ENCODE assay signal across 18 cellular contexts in the genomic region with DNA sequence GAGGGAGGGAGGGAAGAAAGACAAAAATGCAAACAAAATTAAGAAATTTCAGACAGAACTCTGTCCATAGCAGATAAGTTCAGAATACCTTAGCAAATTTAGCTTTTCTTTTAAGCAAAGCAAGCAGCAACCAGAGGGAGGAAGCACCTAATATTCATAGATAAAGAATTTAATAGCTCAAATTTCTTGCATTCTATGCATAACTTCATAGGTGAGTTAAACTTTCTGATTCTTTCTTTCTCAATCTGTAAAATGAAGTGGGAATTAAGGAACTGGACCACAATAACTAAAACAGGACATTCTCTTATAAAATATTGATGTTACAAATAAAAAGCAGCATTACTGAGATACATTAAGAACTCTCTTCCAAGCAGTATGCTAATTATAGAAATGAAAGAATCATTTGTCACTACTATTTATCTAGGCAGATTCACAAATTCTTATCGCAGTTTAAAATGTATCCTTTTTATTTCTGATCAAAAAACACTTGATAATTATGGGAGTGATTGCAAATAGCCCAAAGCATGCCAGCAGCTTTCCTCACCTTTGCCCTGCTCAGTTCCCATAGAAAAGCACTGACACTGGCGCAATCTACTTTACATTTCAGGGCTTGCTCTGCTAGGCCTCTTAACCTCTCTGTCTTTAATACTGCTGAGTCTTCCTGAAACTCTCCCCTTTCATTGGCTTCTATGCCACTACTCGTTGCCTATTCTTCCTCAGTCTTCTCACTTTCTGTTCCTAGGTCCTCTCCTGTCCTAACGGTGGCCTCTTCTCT.
"Had no signal": no experiment of that assay in that cellular context is flagged by ENCODE, and none has a peak within 500 bp of the region (broad histone marks: within the 10 kb centered on the region; RNA-seq: fewer than 3 reads in every experiment).

No MANE protein-coding gene starts in this region.

- H3K4me1 ChIP-seq: gastroesophageal sphincter, spleen had no signal

- H3K4me1 Mint-ChIP-seq: activated CD4-positive, alpha-beta T cell treated with anti-CD3 and anti-CD28 coated beads for 36 hours; naive thymus-derived CD8-positive, alpha-beta T cell had no signal

- H3K36me3 Mint-ChIP-seq: naive thymus-derived CD8-positive, alpha-beta T cell; type B pancreatic cell had no signal

- H3K36me3 ChIP-seq: gastroesophageal sphincter, heart left ventricle, pancreas, spleen had no signal

- H3K4me3 Mint-ChIP-seq: activated CD4-positive, alpha-beta T cell treated with anti-CD3 and anti-CD28 coated beads for 36 hours; activated CD8-positive, alpha-beta T cell treated with anti-CD3 and anti-CD28 coated beads for 36 hours; activated naive CD4-positive, alpha-beta T cell treated with anti-CD3 and anti-CD28 coated beads for 36 hours; activated T-cell treated with anti-CD3 and anti-CD28 coated beads, Interleukin-2, amount 50 U/mL, for 24 hours; naive thymus-derived CD8-positive, alpha-beta T cell; stimulated activated naive CD8-positive, alpha-beta T cell treated with anti-CD3 and anti-CD28 coated beads, Interleukin-15, Interleukin-2, amounts not matched to agents 100 ng/mL and 50 ng/mL, for 24 hours; T-helper 2 cell treated with Interferon-gamma antibody and Interleukin-4, amounts not matched to agents 5 μg/mL and 100 μg/mL, for 36 hours; type B pancreatic cell had no signal

- DNase-seq: activated CD4-positive, alpha-beta T cell treated with anti-CD3 and anti-CD28 coated beads for 36 hours; activated CD8-positive, alpha-beta T cell treated with anti-CD3 and anti-CD28 coated beads for 36 hours; activated naive CD4-positive, alpha-beta T cell treated with anti-CD3 and anti-CD28 coated beads for 36 hours; activated T-cell treated with anti-CD3 and anti-CD28 coated beads, Interleukin-2, amount 50 U/mL, for 24 hours; aorta; cerebellar nuclear complex; cortex of kidney; effector CD4-positive, alpha-beta T cell; heart left ventricle; left ventricle myocardium superior; mesendoderm; naive thymus-derived CD8-positive, alpha-beta T cell; pancreas; spleen had no signal

- H3K4me3 ChIP-seq: gastroesophageal sphincter, heart left ventricle, pancreas, spleen had no signal

- H3K27me3 ChIP-seq: gastroesophageal sphincter, heart left ventricle, pancreas, spleen had no signal

- H3K9me3 Mint-ChIP-seq: activated CD8-positive, alpha-beta T cell treated with anti-CD3 and anti-CD28 coated beads for 36 hours; activated naive CD4-positive, alpha-beta T cell treated with anti-CD3 and anti-CD28 coated beads for 36 hours; activated T-cell treated with anti-CD3 and anti-CD28 coated beads, Interleukin-2, amount 50 U/mL, for 24 hours; stimulated activated naive CD8-positive, alpha-beta T cell treated with anti-CD3 and anti-CD28 coated beads, Interleukin-15, Interleukin-2, amounts not matched to agents 100 ng/mL and 50 ng/mL, for 24 hours; T-helper 2 cell treated with Interferon-gamma antibody and Interleukin-4, amounts not matched to agents 5 μg/mL and 100 μg/mL, for 36 hours; type B pancreatic cell had no signal

- H3K27ac Mint-ChIP-seq: activated CD4-positive, alpha-beta T cell treated with anti-CD3 and anti-CD28 coated beads for 36 hours; activated CD8-positive, alpha-beta T cell treated with anti-CD3 and anti-CD28 coated beads for 36 hours; activated naive CD4-positive, alpha-beta T cell treated with anti-CD3 and anti-CD28 coated beads for 36 hours; activated T-cell treated with anti-CD3 and anti-CD28 coated beads, Interleukin-2, amount 50 U/mL, for 24 hours; naive thymus-derived CD8-positive, alpha-beta T cell; stimulated activated naive CD8-positive, alpha-beta T cell treated with anti-CD3 and anti-CD28 coated beads, Interleukin-15, Interleukin-2, amounts not matched to agents 100 ng/mL and 50 ng/mL, for 24 hours; T-helper 2 cell treated with Interferon-gamma antibody and Interleukin-4, amounts not matched to agents 5 μg/mL and 100 μg/mL, for 36 hours; type B pancreatic cell had no signal

- ATAC-seq: activated CD4-positive, alpha-beta T cell treated with anti-CD3 and anti-CD28 coated beads for 36 hours; activated CD8-positive, alpha-beta T cell treated with anti-CD3 and anti-CD28 coated beads for 36 hours; gastroesophageal sphincter; heart left ventricle; left ventricle myocardium superior; naive thymus-derived CD8-positive, alpha-beta T cell; pancreas had no signal

- H3K27me3 Mint-ChIP-seq: activated CD8-positive, alpha-beta T cell treated with anti-CD3 and anti-CD28 coated beads for 36 hours; activated T-cell treated with anti-CD3 and anti-CD28 coated beads, Interleukin-2, amount 50 U/mL, for 24 hours; naive thymus-derived CD8-positive, alpha-beta T cell; stimulated activated naive CD8-positive, alpha-beta T cell treated with anti-CD3 and anti-CD28 coated beads, Interleukin-15, Interleukin-2, amounts not matched to agents 100 ng/mL and 50 ng/mL, for 24 hours; type B pancreatic cell had no signal

- H3K27ac ChIP-seq: gastroesophageal sphincter, heart left ventricle, pancreas, spleen had no signal
